In genomic region chr20:59731371-59731770, GRCh38 we compare ENCODE assay signal across 25 cellular contexts.
"Had no signal": no experiment of that assay in that cellular context is flagged by ENCODE, and none has a peak within 500 bp of the region (broad histone marks: within the 10 kb centered on the region; RNA-seq: fewer than 3 reads in every experiment).

No MANE protein-coding gene starts in this region.

- H3K9me3 Mint-ChIP-seq: naive thymus-derived CD8-positive, alpha-beta T cell; stimulated activated naive B cell treated with anti-CD40 and anti-IgM and Interleukin-4, amounts not matched to agents 10 μg/mL and 1 μg/mL and 100 μg/mL, for 72 hours; stimulated activated naive CD8-positive, alpha-beta T cell treated with anti-CD3 and anti-CD28 coated beads, Interleukin-15, Interleukin-2, amounts not matched to agents 100 ng/mL and 50 ng/mL, for 24 hours had no signal

- H3K36me3 Mint-ChIP-seq: naive thymus-derived CD8-positive, alpha-beta T cell; stimulated activated naive B cell treated with anti-CD40 and anti-IgM and Interleukin-4, amounts not matched to agents 10 μg/mL and 1 μg/mL and 100 μg/mL, for 72 hours had no signal

- H2AFZ ChIP-seq: parathyroid adenoma had no signal

- ATAC-seq: esophagus mucosa; foreskin keratinocyte; heart right ventricle; left colon; lower lobe of right lung; naive thymus-derived CD8-positive, alpha-beta T cell; right lobe of liver; stimulated activated naive B cell treated with anti-CD40 and anti-IgM and Interleukin-4, amounts not matched to agents 10 μg/mL and 1 μg/mL and 100 μg/mL, for 72 hours had no signal

- H3K9me3 ChIP-seq: left ventricle myocardium inferior, lower lobe of right lung, right lobe of liver, thoracic aorta, tibial nerve, upper lobe of left lung had no signal

- H3K27me3 ChIP-seq: dorsolateral prefrontal cortex, right lobe of liver, tibial nerve, upper lobe of left lung had no signal

- H3K27ac ChIP-seq: epithelial cell of prostate, foreskin keratinocyte, heart right ventricle, left ventricle myocardium inferior, lower lobe of right lung, parathyroid adenoma, right lobe of liver, thoracic aorta, tibial nerve, upper lobe of left lung had no signal

- H3K27ac Mint-ChIP-seq: naive thymus-derived CD8-positive, alpha-beta T cell; progenitor cell of endocrine pancreas; stimulated activated naive B cell treated with anti-CD40 and anti-IgM and Interleukin-4, amounts not matched to agents 10 μg/mL and 1 μg/mL and 100 μg/mL, for 72 hours; stimulated activated naive CD8-positive, alpha-beta T cell treated with anti-CD3 and anti-CD28 coated beads, Interleukin-15, Interleukin-2, amounts not matched to agents 100 ng/mL and 50 ng/mL, for 24 hours had no signal

- H3K4me1 Mint-ChIP-seq: naive thymus-derived CD8-positive, alpha-beta T cell; stimulated activated naive B cell treated with anti-CD40 and anti-IgM and Interleukin-4, amounts not matched to agents 10 μg/mL and 1 μg/mL and 100 μg/mL, for 72 hours had no signal

- DNase-seq: effector CD4-positive, alpha-beta T cell; foreskin keratinocyte; glutamatergic neuron; heart right ventricle; hippocampal formation; kidney glomerular epithelial cell; left colon; left ventricle myocardium inferior; lower lobe of right lung; naive thymus-derived CD8-positive, alpha-beta T cell; occipital lobe; right lobe of liver; small intestine; stimulated activated CD4-positive, alpha-beta T cell treated with anti-CD3 and anti-CD28 coated beads, Interleukin-15, amount 100 ng/mL, for 24 hours; stimulated activated CD4-positive, alpha-beta T cell treated with anti-CD3 and anti-CD28 coated beads, Interleukin-2, amount 100 ng/mL, for 48 hours; stimulated activated naive B cell treated with anti-CD40 and anti-IgM and Interleukin-4, amounts not matched to agents 10 μg/mL and 1 μg/mL and 100 μg/mL, for 72 hours; upper lobe of left lung had no signal

- H3K4me3 ChIP-seq: dorsolateral prefrontal cortex, heart right ventricle, left ventricle myocardium inferior, lower lobe of right lung, right lobe of liver, thoracic aorta, tibial nerve, upper lobe of left lung had no signal

- H3K79me2 ChIP-seq: parathyroid adenoma had no signal

- H3K36me3 ChIP-seq: heart right ventricle, left ventricle myocardium inferior, lower lobe of right lung, right lobe of liver, thoracic aorta, tibial nerve, upper lobe of left lung had no signal

- H3K4me3 Mint-ChIP-seq: naive thymus-derived CD8-positive, alpha-beta T cell; stimulated activated naive B cell treated with anti-CD40 and anti-IgM and Interleukin-4, amounts not matched to agents 10 μg/mL and 1 μg/mL and 100 μg/mL, for 72 hours; stimulated activated naive CD8-positive, alpha-beta T cell treated with anti-CD3 and anti-CD28 coated beads, Interleukin-15, Interleukin-2, amounts not matched to agents 100 ng/mL and 50 ng/mL, for 24 hours had no signal

- H3K4me1 ChIP-seq: foreskin keratinocyte, heart right ventricle, left ventricle myocardium inferior, lower lobe of right lung, parathyroid adenoma, right lobe of liver, tibial nerve, upper lobe of left lung had no signal
